Comparison of ENCODE assay signal across 18 cellular contexts in the genomic region with DNA sequence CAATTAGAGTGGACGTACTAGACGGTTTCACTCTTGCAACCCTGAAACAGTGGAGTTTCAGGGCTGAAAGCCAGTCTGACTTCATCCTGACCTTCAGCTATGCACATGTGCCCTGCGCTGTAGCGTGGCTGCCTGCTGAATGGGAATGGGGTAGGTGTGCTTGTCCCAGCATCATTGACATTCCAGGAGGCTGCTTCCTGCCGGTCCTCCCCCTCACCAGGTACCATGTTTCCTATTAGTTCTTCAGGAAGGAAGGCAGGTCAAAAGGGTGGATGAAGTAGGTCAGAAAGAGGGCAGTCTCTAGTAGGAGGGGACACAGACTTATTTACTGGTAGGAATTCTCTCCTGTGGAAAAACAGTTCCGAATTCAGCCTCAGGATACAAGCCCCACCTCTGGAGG.
DNase-seq lines count a peak whose midpoint lies in the region; ATAC-seq and TF ChIP-seq lines count a peak whose summit lies in the region.
"Had no signal": no experiment of that assay in that cellular context is flagged by ENCODE, and none has a peak within 500 bp of the region (broad histone marks: within the 10 kb centered on the region; RNA-seq: fewer than 3 reads in every experiment).

No MANE protein-coding gene starts in this region.

- H3K14ac ChIP-seq in H9 (ENCODE audit: insufficient read depth, low read length): no peak overlapping the region

- H3K4ac ChIP-seq in H9 (ENCODE audit: low read depth, low read length): no peak overlapping the region

- no peaks in the 10 kb centered on the region for H3K36me3 Mint-ChIP-seq in H9 (ENCODE audit: insufficient read depth in 1 of 3, low read depth in 3 of 3)
- H3K36me3 Mint-ChIP-seq: CD8-positive, alpha-beta T cell had no signal

- TF ChIP-seq CTCF in H9 (conservative IDR thresholded peaks at IDR 0.05): no peak
- no peak for TF ChIP-seq CTCF in smooth muscle cell (IDR thresholded peaks at IDR 0.05; ENCODE audit: borderline replicate concordance, insufficient read depth, poor library complexity, severe bottlenecking)
- no peak for TF ChIP-seq CTCF in WERI-Rb-1 (IDR thresholded peaks at IDR 0.05; ENCODE audit: low read depth, low read length)

- no peaks in the 10 kb centered on the region for H4K20me1 ChIP-seq in BLaER1 treated with 17β-estradiol and CSF1 and Interleukin-3, amounts not matched to agents 10 nM and 100 nM
- H4K20me1 ChIP-seq in H9 (ENCODE audit: control insufficient read depth, insufficient read depth, insufficient read length) (no peaks in the 10 kb centered on the region), smooth muscle cell (ENCODE audit: low read depth) (no peaks in the 10 kb centered on the region)

- peak overlapping the region in 10 of 11 experiments; percentile 17 to 59 (median 44); a peak in 17 of 22 replicates for H3K4me2 ChIP-seq in BLaER1 treated with 17β-estradiol and CSF1 and Interleukin-3, amounts not matched to agents 10 nM and 100 nM
- H3K4me2 ChIP-seq in H9 (ENCODE audit: insufficient read depth, insufficient read length, low read length) (no peak overlapping the region), smooth muscle cell (peak overlapping the region; percentile 2)

- no peak overlapping the region for H2BK20ac ChIP-seq in H9 (ENCODE audit: low read depth, low read length, poor library complexity, severe bottlenecking)

- peaks cover 0 to 19% (median 4%) of the 10 kb centered on the region in 11 experiments; a peak in 6 of 22 replicates for H3K36me3 ChIP-seq in BLaER1 treated with 17β-estradiol and CSF1 and Interleukin-3, amounts not matched to agents 10 nM and 100 nM
- no peaks in the 10 kb centered on the region for H3K36me3 ChIP-seq in smooth muscle cell (ENCODE audit: low read depth)
- H3K36me3 ChIP-seq in WERI-Rb-1: no peaks in the 10 kb centered on the region
- H3K36me3 ChIP-seq: BE2C had no signal

- no peak overlapping the region for H3K27ac ChIP-seq in BLaER1 treated with 17β-estradiol and CSF1 and Interleukin-3, amounts not matched to agents 10 nM and 100 nM
- H3K27ac ChIP-seq in H9 (ENCODE audit: insufficient read length, low read depth, low read length): no peak overlapping the region
- no peak overlapping the region for H3K27ac ChIP-seq in smooth muscle cell (ENCODE audit: low read depth)
- H3K27ac ChIP-seq in WERI-Rb-1: no peak overlapping the region

- no peak overlapping the region for H3K27ac Mint-ChIP-seq in H9
- H3K27ac Mint-ChIP-seq: CD8-positive, alpha-beta T cell; HFFc6; IgD-negative memory B cell had no signal

- no peak overlapping the region for H2BK15ac ChIP-seq in H9 (ENCODE audit: low read depth, low read length)

- H3K79me1 ChIP-seq in H9 (ENCODE audit: insufficient read depth, low read depth, low read length, poor library complexity, severe bottlenecking): no peaks in the 10 kb centered on the region

- peaks cover 16% of the 10 kb centered on the region for H3F3A ChIP-seq in smooth muscle cell (ENCODE audit: low read depth)

- no peak overlapping the region for H2BK12ac ChIP-seq in H9 (ENCODE audit: insufficient read length, low read depth, low read length)

- no peak overlapping the region for H3T11ph ChIP-seq in H9 (ENCODE audit: low read length)

- H3K4me1 ChIP-seq in BLaER1 treated with 17β-estradiol and CSF1 and Interleukin-3, amounts not matched to agents 10 nM and 100 nM: peaks cover 10 to 39% (median 17%) of the 10 kb centered on the region in 10 experiments
- peaks cover 6% of the 10 kb centered on the region; the same call in 1 of the 2 replicates for H3K4me1 ChIP-seq in H9 (ENCODE audit: insufficient read depth, low read length)
- peaks cover 27% of the 10 kb centered on the region for H3K4me1 ChIP-seq in smooth muscle cell (ENCODE audit: low read depth)

- no peak overlapping the region for H3K9ac ChIP-seq in BLaER1 treated with 17β-estradiol and CSF1 and Interleukin-3, amounts not matched to agents 10 nM and 100 nM
- no peak overlapping the region for H3K9ac ChIP-seq in H9 (ENCODE audit: extremely low read depth, insufficient read length, low read length)
- no peak overlapping the region for H3K9ac ChIP-seq in smooth muscle cell (ENCODE audit: low read depth)

- H2BK120ac ChIP-seq in H9 (ENCODE audit: low read depth, low read length, poor library complexity, severe bottlenecking): no peak overlapping the region

- H3K4me1 Mint-ChIP-seq in H9: peaks cover 40 to 44% of the 10 kb centered on the region in 2 experiments
- H3K4me1 Mint-ChIP-seq: IgD-negative memory B cell had no signal

- H3K23me2 ChIP-seq in H9 (ENCODE audit: insufficient read length, low read depth, low read length, poor library complexity, severe bottlenecking): no peaks in the 10 kb centered on the region

- no peaks in the 10 kb centered on the region; the same call in 1 of the 2 replicates for H3K79me2 ChIP-seq in H9 (ENCODE audit: insufficient read depth, low read length)
- no peaks in the 10 kb centered on the region for H3K79me2 ChIP-seq in smooth muscle cell (ENCODE audit: low read depth)

- no peak overlapping the region for H4K91ac ChIP-seq in H9 (ENCODE audit: insufficient read length, low read depth, low read length)

- DNase-seq in H9 (peak; percentile 35), iPS-NIHi7 (ENCODE audit: extremely low spot score) (peak; percentile 35), smooth muscle cell (lab: John Stamatoyannopoulos, UW; ENCODE audit: unreplicated experiment) (no peak), WERI-Rb-1 (no peak)
- DNase-seq: ACHN; BE2C; Calu3; CD8-positive, alpha-beta T cell; DMS79 treated with DMSO at 0.1 percent for 48 hours; HFFc6; KBM-7 had no signal

- no peak overlapping the region for H3K18ac ChIP-seq in H9 (ENCODE audit: insufficient read length, low read depth, low read length)

- H2AK5ac ChIP-seq in H9 (ENCODE audit: insufficient read length, low read length): no peak overlapping the region

- no peak overlapping the region for H3K4me3 ChIP-seq in BLaER1 treated with 17β-estradiol and CSF1 and Interleukin-3, amounts not matched to agents 10 nM and 100 nM
- H3K4me3 ChIP-seq in smooth muscle cell (no peak overlapping the region), WERI-Rb-1 (ENCODE audit: low read depth, low read length) (no peak overlapping the region)
- H3K4me3 ChIP-seq: GM12878 had no signal

- no peak overlapping the region for H3K56ac ChIP-seq in H9 (ENCODE audit: insufficient read length, low read depth, low read length)

- ATAC-seq in HG03280 (IDR thresholded peaks at IDR 0.05; ENCODE audit: unreplicated experiment) (no peak), GM19452 (IDR thresholded peaks at IDR 0.05; ENCODE audit: unreplicated experiment) (no peak)
- ATAC-seq: CD8-positive, alpha-beta T cell; GM12878; HCT116; HepG2 had no signal

- no peak overlapping the region for H4K5ac ChIP-seq in H9 (ENCODE audit: insufficient read length, low read depth, low read length)

- peaks cover 0 to 23% (median 6%) of the 10 kb centered on the region in 11 experiments; a peak in 10 of 22 replicates for H3K9me3 ChIP-seq in BLaER1 treated with 17β-estradiol and CSF1 and Interleukin-3, amounts not matched to agents 10 nM and 100 nM (replicated peaks in 1 of 11)
- H3K9me3 ChIP-seq in H9 (ENCODE audit: control insufficient read depth, low read depth, low read length): no peaks in the 10 kb centered on the region
- H3K9me3 ChIP-seq in smooth muscle cell (replicated peaks; ENCODE audit: low read depth): no peaks in the 10 kb centered on the region
- no peaks in the 10 kb centered on the region for H3K9me3 ChIP-seq in WERI-Rb-1 (ENCODE audit: severe bottlenecking)
- H3K9me3 ChIP-seq: BE2C had no signal

- no peaks in the 10 kb centered on the region for H3K27me3 ChIP-seq in BLaER1 treated with 17β-estradiol and CSF1 and Interleukin-3, amounts not matched to agents 10 nM and 100 nM
- H3K27me3 ChIP-seq in H9 (ENCODE audit: insufficient read depth, low read length): no peaks in the 10 kb centered on the region
- H3K27me3 ChIP-seq in smooth muscle cell (ENCODE audit: low read depth): no peaks in the 10 kb centered on the region
- no peaks in the 10 kb centered on the region for H3K27me3 ChIP-seq in WERI-Rb-1 (ENCODE audit: insufficient read depth, low read depth, severe bottlenecking)
- H3K27me3 ChIP-seq: BE2C had no signal

- peaks cover 0 to 5% of the 10 kb centered on the region in 2 experiments; a peak in 1 of 5 replicates for H3K9me3 Mint-ChIP-seq in H9
- H3K9me3 Mint-ChIP-seq: CD8-positive, alpha-beta T cell had no signal

- H2BK5ac ChIP-seq in H9 (ENCODE audit: insufficient read length, low read length): no peak overlapping the region

- H2AFZ ChIP-seq in H9 (ENCODE audit: low read length) (no peak overlapping the region), smooth muscle cell (ENCODE audit: low read depth) (no peak overlapping the region)

- WGBS in H9 (ENCODE audit: extremely low coverage, insufficient read length, low lambda C conversion rate): no CpG with 5 or more reads among the region's 6 CpGs
- WGBS in smooth muscle cell (ENCODE audit: low lambda C conversion rate): 76% methylated on average over 6 of the region's 6 CpGs

- no peak overlapping the region for H4K8ac ChIP-seq in H9 (replicated peaks; ENCODE audit: insufficient read length, low read depth, low read length)

- H3K27me3 Mint-ChIP-seq in H9 (ENCODE audit: low read depth): peaks cover 11% of the 10 kb centered on the region; the same call in 1 of the 2 replicates
- H3K27me3 Mint-ChIP-seq: IgD-negative memory B cell had no signal

- no peak overlapping the region for H3K4me3 Mint-ChIP-seq in H9
- H3K4me3 Mint-ChIP-seq: CD8-positive, alpha-beta T cell; HFFc6; IgD-negative memory B cell had no signal

- H3K23ac ChIP-seq in H9 (ENCODE audit: insufficient read length, low read depth, low read length): no peak overlapping the region

Comparison
In these comparisons a context has a peak if more than half of its experiments do, and no peak if none do; other contexts are left out.
1. DNase-seq: peak in H9 (single experiment) and iPS-NIHi7 (single experiment); none in smooth muscle cell (single experiment) and WERI-Rb-1 (single experiment).